Comparison of ENCODE assay signal across 17 cellular contexts in the genomic region with DNA sequence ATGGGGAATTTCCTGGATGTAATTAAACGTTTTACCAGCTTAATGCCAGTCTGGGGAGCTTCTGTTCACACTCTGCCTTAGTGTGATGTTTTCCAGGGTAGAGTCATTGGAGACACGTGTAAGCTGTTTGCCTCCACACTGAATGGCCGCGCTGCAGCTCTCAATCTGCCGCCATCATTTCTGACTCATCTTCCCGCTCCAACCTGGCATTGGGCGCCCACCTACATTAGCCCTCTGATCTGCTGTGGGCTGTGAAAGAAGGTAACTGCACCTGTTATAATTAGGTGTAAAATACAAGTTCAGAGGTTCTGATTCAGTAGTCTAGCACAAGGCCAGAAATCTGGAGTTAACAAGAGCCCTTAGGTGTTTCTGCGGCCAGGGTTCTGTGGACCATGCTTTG.
"Had no signal": no experiment of that assay in that cellular context is flagged by ENCODE, and none has a peak within 500 bp of the region (broad histone marks: within the 10 kb centered on the region; RNA-seq: fewer than 3 reads in every experiment).

No MANE protein-coding gene starts in this region.

- H3K27me3 ChIP-seq: heart left ventricle, suprapubic skin, tibial nerve, upper lobe of right lung had no signal

- H3K27ac Mint-ChIP-seq: endodermal cell; naive thymus-derived CD8-positive, alpha-beta T cell had no signal

- ATAC-seq: mucosa of descending colon; naive thymus-derived CD8-positive, alpha-beta T cell; upper lobe of right lung had no signal

- H3K36me3 ChIP-seq: neutrophil, suprapubic skin, tibial nerve, upper lobe of right lung had no signal

- H3K4me3 ChIP-seq: heart left ventricle, mucosa of descending colon, suprapubic skin, tibial nerve, upper lobe of right lung had no signal

- H3K9me3 ChIP-seq: heart left ventricle, mucosa of descending colon, neutrophil, suprapubic skin, tibial nerve, upper lobe of right lung had no signal

- H3K4me3 Mint-ChIP-seq: endodermal cell; naive thymus-derived CD8-positive, alpha-beta T cell had no signal

- H3K27ac ChIP-seq: neutrophil, suprapubic skin, upper lobe of right lung had no signal

- H3K36me3 Mint-ChIP-seq: naive thymus-derived CD8-positive, alpha-beta T cell had no signal

- DNase-seq: dermis blood vessel endothelial cell; effector CD4-positive, alpha-beta T cell; endodermal cell; foreskin melanocyte; heart left ventricle; hippocampal formation; mammary epithelial cell; mucosa of descending colon; naive thymus-derived CD8-positive, alpha-beta T cell; right cardiac atrium; small intestine; stimulated activated CD4-positive, alpha-beta T cell treated with anti-CD3 and anti-CD28 coated beads, Interleukin-12 subunit alpha, Interleukin-12 subunit beta, amount 100 ng/mL, for 4 hours; stimulated activated naive CD4-positive, alpha-beta T cell treated with Interleukin-2 at 50 U/mL for 16 hours; upper lobe of right lung had no signal
